ENCODE assay signal across 1 cellular context in the genomic region with DNA sequence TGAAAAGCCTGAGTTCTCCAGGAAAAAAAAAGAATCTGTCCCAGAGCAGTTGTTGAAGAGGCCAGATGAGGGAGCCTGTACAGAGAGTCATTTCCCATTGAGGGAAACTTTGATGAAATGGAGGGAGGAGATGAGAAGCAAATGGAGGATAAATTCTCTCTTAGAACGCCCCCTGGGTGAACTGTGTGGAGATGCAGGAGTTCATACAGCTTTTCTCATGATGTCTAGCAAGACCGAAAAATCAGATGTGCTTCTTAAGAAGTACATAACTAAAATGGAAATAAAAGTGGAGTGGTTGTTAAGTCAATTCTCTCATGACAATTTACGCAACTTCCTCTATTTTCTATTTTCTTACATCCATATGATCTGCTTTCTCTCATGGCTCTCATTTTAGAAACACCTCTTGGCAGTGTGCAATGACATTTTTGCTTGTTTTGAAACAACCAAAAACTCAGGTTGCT.
TF ChIP-seq lines count a peak whose summit lies in the region.

No MANE protein-coding gene starts in this region.

TF ChIP-seq in A549, 52 proteins besides CTCF, POLR2A, EP300 and RAD21 (continued from another document):
- TF ChIP-seq HOXB5 (CRISPR knock-in tag; IDR thresholded peaks at IDR 0.05) (no peak), HDAC2 (IDR thresholded peaks at IDR 0.05) (no peak), HEYL (CRISPR knock-in tag; IDR thresholded peaks at IDR 0.05) (no peak)
